In genomic region chr9:128829477-128830251, GRCh38 we compare ENCODE assay signal across 1 cellular context.
TF ChIP-seq lines count a peak whose summit lies in the region.

Gene SPOUT1, minus strand, starts transcription at chr9:128829794. Its CDS starts 14 bp downstream, at chr9:128829780.

TF ChIP-seq in HepG2, 621 proteins besides CTCF, POLR2A, EP300 and RAD21 (continued from another document and continues in another):
- TF ChIP-seq FOXP4 (CRISPR knock-in tag; IDR thresholded peaks at IDR 0.05) (peak; percentile 64), PLRG1 (conservative IDR thresholded peaks at IDR 0.05) (no peak), FOXK2 (IDR thresholded peaks at IDR 0.05) (no peak), ZNF792 (CRISPR knock-in tag; IDR thresholded peaks at IDR 0.05) (peak; percentile 88), ATF4 (CRISPR knock-in tag; IDR thresholded peaks at IDR 0.05) (0 out of 4 replicates have a peak, but pooled peaks of 1 of the 2 experiments have one; percentile 24), ZUFSP (CRISPR knock-in tag; IDR thresholded peaks at IDR 0.05; ENCODE audit: borderline replicate concordance) (no peak), ZNF790 (CRISPR knock-in tag; IDR thresholded peaks at IDR 0.05; ENCODE audit: borderline replicate concordance) (no peak), ZNF879 (CRISPR knock-in tag; IDR thresholded peaks at IDR 0.05) (no peak), SMARCE1 (IDR thresholded peaks at IDR 0.05; ENCODE audit: borderline replicate concordance) (no peak), SOX13 (IDR thresholded peaks at IDR 0.05) (no peak), SOX13 (CRISPR knock-in tag; conservative IDR thresholded peaks at IDR 0.05 in 1 of 2, IDR thresholded peaks at IDR 0.05 in 1 of 2) (no peak; a peak in 1 of 4 replicates), PAWR (CRISPR knock-in tag; IDR thresholded peaks at IDR 0.05; ENCODE audit: borderline replicate concordance) (no peak), NFIB (CRISPR knock-in tag; IDR thresholded peaks at IDR 0.05; ENCODE audit: borderline replicate concordance) (no peak), ZNF556 (CRISPR knock-in tag; IDR thresholded peaks at IDR 0.05; ENCODE audit: borderline replicate concordance) (peak; percentile 33; the same call in 1 of the 2 replicates), NFE2 (CRISPR knock-in tag; IDR thresholded peaks at IDR 0.05) (no peak), ZNF33A (CRISPR knock-in tag; IDR thresholded peaks at IDR 0.05; ENCODE audit: borderline replicate concordance) (no peak), STAT6 (CRISPR knock-in tag; IDR thresholded peaks at IDR 0.05; ENCODE audit: borderline replicate concordance) (no peak), GFI1 (CRISPR knock-in tag; IDR thresholded peaks at IDR 0.05; ENCODE audit: borderline replicate concordance) (0 out of 2 replicates have a peak, but pooled peaks have one; percentile 26), ZNF652 (CRISPR knock-in tag; IDR thresholded peaks at IDR 0.05; ENCODE audit: borderline replicate concordance, low read depth) (no peak), ZNF142 (CRISPR knock-in tag; IDR thresholded peaks at IDR 0.05) (peak; percentile 86), ZNF687 (CRISPR knock-in tag; IDR thresholded peaks at IDR 0.05) (peak; percentile 96), KLF16 (CRISPR knock-in tag; IDR thresholded peaks at IDR 0.05) (peak in 1 of 2 experiments; percentile 60; a peak in 2 of 4 replicates), RNF2 (conservative IDR thresholded peaks at IDR 0.05; ENCODE audit: low read depth) (peak; percentile 78), SP2 (CRISPR knock-in tag; IDR thresholded peaks at IDR 0.05) (peak; percentile 84), EEA1 (CRISPR knock-in tag; IDR thresholded peaks at IDR 0.05; ENCODE audit: borderline replicate concordance) (peak; percentile 73; the same call in 1 of the 2 replicates), ZNF670 (CRISPR knock-in tag; IDR thresholded peaks at IDR 0.05; ENCODE audit: borderline replicate concordance) (no peak), IRX3 (CRISPR knock-in tag; IDR thresholded peaks at IDR 0.05; ENCODE audit: borderline replicate concordance, low read depth) (no peak), ZNF558 (CRISPR knock-in tag; IDR thresholded peaks at IDR 0.05; ENCODE audit: borderline replicate concordance) (no peak; the same call in 1 of the 2 replicates), ZBTB14 (CRISPR knock-in tag; IDR thresholded peaks at IDR 0.05) (peak; percentile 54; the same call in 1 of the 2 replicates), ZNF414 (CRISPR knock-in tag; IDR thresholded peaks at IDR 0.05) (0 out of 2 replicates have a peak, but pooled peaks have one; percentile 49), RFX1 (IDR thresholded peaks at IDR 0.05) (no peak), ARHGAP35 (CRISPR knock-in tag; IDR thresholded peaks at IDR 0.05; ENCODE audit: borderline replicate concordance) (peak; percentile 88; the same call in 1 of the 2 replicates), ZNF329 (CRISPR knock-in tag; IDR thresholded peaks at IDR 0.05; ENCODE audit: low read depth) (no peak), ZNF101 (CRISPR knock-in tag; IDR thresholded peaks at IDR 0.05; ENCODE audit: borderline replicate concordance, low read depth) (no peak), ATF5 (CRISPR knock-in tag; IDR thresholded peaks at IDR 0.05; ENCODE audit: low read depth) (0 out of 2 replicates have a peak, but pooled peaks have one; percentile 57), ZNF30 (CRISPR knock-in tag; IDR thresholded peaks at IDR 0.05) (peak; percentile 26; the same call in 1 of the 2 replicates), ATRX (CRISPR knock-in tag; IDR thresholded peaks at IDR 0.05; ENCODE audit: borderline replicate concordance) (no peak)
